In genomic region chrX:103831342-103831802, GRCh38 we compare ENCODE assay signal across 8 cellular contexts. TPM values are rescaled to one million over a fixed set of nuclear protein-coding genes. Genes with fewer than 3 reads are reported as not detected.
DNase-seq lines count a peak whose midpoint lies in the region; ATAC-seq and TF ChIP-seq lines count a peak whose summit lies in the region.

No MANE protein-coding gene starts in this region.

- CTCF ChIA-PET in activated CD8-positive, alpha-beta T cell treated with anti-CD3 and anti-CD28 coated beads for 36 hours (lab: Charles Lee): interaction anchor here (0.7 to 2.4 kb wide), 4 partner anchors 13 to 298 kb away, joined by 3 to 12 read pairs (median 3); no protein-coding TSS in a partner anchor

- intact Hi-C loops in activated CD8-positive, alpha-beta T cell treated with anti-CD3 and anti-CD28 coated beads for 36 hours (cut with micrococcal nuclease): no loop called here

- H3K27me3 ChIP-seq in cardiac muscle cell: peaks cover 60% of the 10 kb centered on the region
- H3K27me3 ChIP-seq in skeletal muscle satellite cell (ENCODE audit: control insufficient read depth, insufficient read depth, low read length): peaks cover 45% of the 10 kb centered on the region

- peak overlapping the region; percentile 94 for H3K4me2 ChIP-seq in skeletal muscle satellite cell (ENCODE audit: low read length)

- H3K36me3 ChIP-seq in cardiac muscle cell (no peaks in the 10 kb centered on the region), skeletal muscle satellite cell (ENCODE audit: insufficient read depth, low read length) (no peaks in the 10 kb centered on the region)

- POLR2A ChIA-PET in activated CD8-positive, alpha-beta T cell treated with anti-CD3 and anti-CD28 coated beads for 36 hours (lab: Charles Lee): interaction anchor here (1.7 kb wide), 1 partner anchor 10 kb away, joined by 5 read pairs; no protein-coding TSS in a partner anchor

- TF ChIP-seq CTCF in activated CD8-positive, alpha-beta T cell treated with anti-CD3 and anti-CD28 coated beads for 36 hours (IDR thresholded peaks at IDR 0.05): no peak
- TF ChIP-seq CTCF in cardiac muscle cell (IDR thresholded peaks at IDR 0.05; ENCODE audit: low read depth, low read length): no peak

- H3K4me1 ChIP-seq in cardiac muscle cell (ENCODE audit: low read depth): no peaks in the 10 kb centered on the region
- no peaks in the 10 kb centered on the region for H3K4me1 ChIP-seq in skeletal muscle satellite cell (ENCODE audit: control insufficient read depth, insufficient read depth, low read length)

- H3K27ac Mint-ChIP-seq in activated CD8-positive, alpha-beta T cell treated with anti-CD3 and anti-CD28 coated beads for 36 hours: no peak overlapping the region

- peak; percentile 78 for ATAC-seq in HG03135 (IDR thresholded peaks at IDR 0.05; ENCODE audit: unreplicated experiment)
- ATAC-seq in activated CD8-positive, alpha-beta T cell treated with anti-CD3 and anti-CD28 coated beads for 36 hours: peak; percentile 19

- peaks cover 3% of the 10 kb centered on the region for H3K4me1 Mint-ChIP-seq in activated CD8-positive, alpha-beta T cell treated with anti-CD3 and anti-CD28 coated beads for 36 hours (ENCODE audit: low read depth)

- no peaks in the 10 kb centered on the region for H3K9me3 Mint-ChIP-seq in activated CD8-positive, alpha-beta T cell treated with anti-CD3 and anti-CD28 coated beads for 36 hours

- H3K4me3 ChIP-seq in cardiac muscle cell (peak overlapping the region; percentile 44), skeletal muscle satellite cell (ENCODE audit: low read length) (peak overlapping the region; percentile 74)

- peak overlapping the region; percentile 74 for H3K4me3 Mint-ChIP-seq in activated CD8-positive, alpha-beta T cell treated with anti-CD3 and anti-CD28 coated beads for 36 hours

- H3K9me3 ChIP-seq in cardiac muscle cell (ENCODE audit: low read depth): no peaks in the 10 kb centered on the region
- no peaks in the 10 kb centered on the region for H3K9me3 ChIP-seq in skeletal muscle satellite cell (replicated peaks; ENCODE audit: low read length)

- peaks cover 8% of the 10 kb centered on the region for H3K27me3 Mint-ChIP-seq in activated CD8-positive, alpha-beta T cell treated with anti-CD3 and anti-CD28 coated beads for 36 hours

- peak overlapping the region; percentile 51 for H3K9ac ChIP-seq in skeletal muscle satellite cell (ENCODE audit: low read depth, low read length)

- peak; percentile 84 for DNase-seq in activated effector memory CD4-positive, alpha-beta T cell treated with anti-CD3 and anti-CD28 coated beads, Interleukin-2, amount 50 U/mL, for 16 hours
- no peak for DNase-seq in activated effector memory CD4-positive, alpha-beta T cell treated with Interleukin-2 at 50 U/mL for 16 hours
- DNase-seq in activated CD8-positive, alpha-beta T cell treated with anti-CD3 and anti-CD28 coated beads for 36 hours: no peak
- DNase-seq in cardiac muscle cell (ENCODE audit: low read depth in 1 of 2, low spot score in 1 of 2): peak in 1 of 2 donors; percentile 91
- no peak for DNase-seq in globus pallidus (ENCODE audit: low spot score)
- DNase-seq in GF-D8 (lab: John Stamatoyannopoulos, UW): no peak

- H3K27ac ChIP-seq in cardiac muscle cell: no peak overlapping the region

- H3K36me3 Mint-ChIP-seq in activated CD8-positive, alpha-beta T cell treated with anti-CD3 and anti-CD28 coated beads for 36 hours (ENCODE audit: low read depth): no peaks in the 10 kb centered on the region

RNA-seq across cellular contexts. Expression of gene RAB9B, which starts 0.7 kb away (rescaled TPM):
- under 1 TPM; 0.38 to 0.45 TPM for total RNA-seq in activated CD8-positive, alpha-beta T cell treated with anti-CD3 and anti-CD28 coated beads for 36 hours
- 3.4 and 5.8 TPM in 2 replicates for total RNA-seq in cardiac muscle cell
- polyA plus RNA-seq in cardiac muscle cell: 3.3 and 6.6 TPM in 2 replicates
- 0.44 and 0.51 TPM in 2 replicates for total RNA-seq in skeletal muscle satellite cell (2012; rRNA removed)

RNA-seq across cellular contexts. Expression of gene PLP1, which starts 54.7 kb away (rescaled TPM):
- total RNA-seq in activated CD8-positive, alpha-beta T cell treated with anti-CD3 and anti-CD28 coated beads for 36 hours: not detected
- total RNA-seq in cardiac muscle cell: 0.03 and 0.07 TPM in 2 replicates
- polyA plus RNA-seq in cardiac muscle cell: not detected in 2 replicates
- total RNA-seq in skeletal muscle satellite cell (2012; rRNA removed): 0.22 and 2.5 TPM in 2 replicates
